ENCODE assay signal across 23 cellular contexts in the genomic region with DNA sequence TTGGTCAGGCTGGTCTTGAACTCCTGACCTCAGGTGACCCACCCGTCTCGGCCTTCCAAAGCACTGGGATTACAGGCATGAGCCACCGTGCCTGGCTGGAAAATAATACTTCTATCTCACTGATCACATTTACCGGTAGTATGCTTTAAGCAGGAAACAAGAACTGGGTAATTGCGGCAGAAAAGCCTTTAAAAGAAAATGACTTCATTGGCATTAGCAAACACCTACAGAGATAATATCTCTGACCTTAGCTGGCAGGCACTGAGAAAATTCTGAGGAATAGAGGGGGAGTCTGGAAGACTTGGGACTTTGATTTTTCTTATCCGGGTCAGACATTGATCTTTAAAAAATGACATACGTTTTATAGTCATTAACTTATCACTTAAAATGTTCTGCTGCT.
"Had no signal": no experiment of that assay in that cellular context is flagged by ENCODE, and none has a peak within 500 bp of the region (broad histone marks: within the 10 kb centered on the region; RNA-seq: fewer than 3 reads in every experiment).

No MANE protein-coding gene starts in this region.

- H3K27me3 Mint-ChIP-seq: activated naive CD4-positive, alpha-beta T cell treated with anti-CD3 and anti-CD28 coated beads, Interleukin-2, amount 50 U/mL, for 24 hours had no signal

- H3K4me3 Mint-ChIP-seq: activated CD8-positive, alpha-beta T cell treated with anti-CD3 and anti-CD28 coated beads, Interleukin-2, amount 10 ng/mL, durations not matched to agents 7 days and 5 days; activated naive CD4-positive, alpha-beta T cell treated with anti-CD3 and anti-CD28 coated beads, Interleukin-2, amount 50 U/mL, for 24 hours; activated T-helper 1 cell treated with anti-CD3 and anti-CD28 coated beads, Interleukin-12 subunit alpha, Interleukin-12 subunit beta, Interleukin-2, Interleukin-4 antibody, amounts not matched to agents 30 ng/mL and 10 ng/mL and 1 ng/mL, durations not matched to agents 14 hours and 24 hours and 36 hours; central memory CD8-positive, alpha-beta T cell; T-cell had no signal

- FAIRE-seq: RCC 7860, TTC549 had no signal

- H3K36me3 Mint-ChIP-seq: activated naive CD4-positive, alpha-beta T cell treated with anti-CD3 and anti-CD28 coated beads, Interleukin-2, amount 50 U/mL, for 24 hours; T-cell had no signal

- H3K4me3 ChIP-seq: SK-N-MC had no signal

- H3K27ac ChIP-seq: SK-N-MC had no signal

- H3K4me1 Mint-ChIP-seq: activated naive CD4-positive, alpha-beta T cell treated with anti-CD3 and anti-CD28 coated beads, Interleukin-2, amount 50 U/mL, for 24 hours; central memory CD8-positive, alpha-beta T cell; T-cell had no signal

- ATAC-seq: activated CD8-positive, alpha-beta T cell treated with anti-CD3 and anti-CD28 coated beads, Interleukin-2, amount 10 ng/mL, durations not matched to agents 7 days and 5 days; T-cell had no signal

- DNase-seq: activated CD4-positive, alpha-beta T cell treated with anti-CD3 and anti-CD28 coated beads for 4 hours; activated CD8-positive, alpha-beta memory T cell treated with anti-CD3 and anti-CD28 coated beads, Interleukin-2, amount 50 U/mL, for 48 hours; activated CD8-positive, alpha-beta T cell treated with anti-CD3 and anti-CD28 coated beads, Interleukin-2, amount 10 ng/mL, durations not matched to agents 7 days and 5 days; activated effector memory CD4-positive, alpha-beta T cell treated with Interleukin-2 at 50 U/mL for 16 hours; activated naive CD4-positive, alpha-beta T cell; activated T-cell treated with anti-CD3 and anti-CD28 coated beads, Interleukin-2, amount 50 U/mL, for 1 hour; aorta; NCI-H1105 treated with DMSO at 0.1 percent for 48 hours; NCI-H146; NCI-H187 treated with DMSO at 0.1 percent for 48 hours; NCI-H2081 treated with DMSO at 0.1 percent for 48 hours; NCI-H446; NCI-H524; SHP77 treated with DMSO at 0.1 percent for 48 hours; T-cell; T-helper 2 cell; T1000 had no signal

- H3K9me3 Mint-ChIP-seq: activated naive CD4-positive, alpha-beta T cell treated with anti-CD3 and anti-CD28 coated beads, Interleukin-2, amount 50 U/mL, for 24 hours; activated T-helper 1 cell treated with anti-CD3 and anti-CD28 coated beads, Interleukin-12 subunit alpha, Interleukin-12 subunit beta, Interleukin-2, Interleukin-4 antibody, amounts not matched to agents 30 ng/mL and 10 ng/mL and 1 ng/mL, durations not matched to agents 14 hours and 24 hours and 36 hours; central memory CD8-positive, alpha-beta T cell had no signal

- H3K27ac Mint-ChIP-seq: activated CD8-positive, alpha-beta T cell treated with anti-CD3 and anti-CD28 coated beads, Interleukin-2, amount 10 ng/mL, durations not matched to agents 7 days and 5 days; activated naive CD4-positive, alpha-beta T cell treated with anti-CD3 and anti-CD28 coated beads, Interleukin-2, amount 50 U/mL, for 24 hours; activated T-helper 1 cell treated with anti-CD3 and anti-CD28 coated beads, Interleukin-12 subunit alpha, Interleukin-12 subunit beta, Interleukin-2, Interleukin-4 antibody, amounts not matched to agents 30 ng/mL and 10 ng/mL and 1 ng/mL, durations not matched to agents 14 hours and 24 hours and 36 hours; T-cell had no signal
